ENCODE assay signal across 23 cellular contexts in the genomic region with DNA sequence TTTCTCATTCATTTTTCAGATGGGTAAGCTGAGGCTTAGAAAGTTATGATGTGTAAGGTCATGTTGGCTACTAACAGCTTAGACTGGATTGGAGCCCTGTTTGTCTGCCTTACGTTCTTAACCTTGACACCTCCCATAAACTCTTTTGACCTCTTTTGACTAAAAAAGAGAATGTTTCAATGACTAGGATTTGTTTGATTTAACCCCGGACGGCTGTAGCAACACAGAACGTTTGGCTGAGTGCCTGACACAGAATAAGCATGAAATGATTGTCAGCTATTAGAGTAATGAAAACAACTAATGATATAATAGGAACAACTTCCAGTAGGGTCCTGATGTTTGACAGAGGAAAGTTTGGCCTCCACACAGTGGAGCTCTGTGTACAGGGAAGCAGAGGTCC.
DNase-seq lines count a peak whose midpoint lies in the region; FAIRE-seq and TF ChIP-seq lines count a peak whose summit lies in the region.
"Had no signal": no experiment of that assay in that cellular context is flagged by ENCODE, and none has a peak within 500 bp of the region (broad histone marks: within the 10 kb centered on the region; RNA-seq: fewer than 3 reads in every experiment).

No MANE protein-coding gene starts in this region.

- CTCF ChIA-PET in endothelial cell of umbilical vein (lab: Charles Lee) (interaction anchor here (1.6 to 9.7 kb wide), 4 partner anchors 10 to 21 kb away, joined by 4 to 190 read pairs (median 10); no protein-coding TSS in a partner anchor), Calu3 (lab: Charles Lee) (interaction anchor here (0.6 to 0.7 kb wide), 2 partner anchors 15 to 1645 kb away, joined by 3 to 4 read pairs; a partner anchor contains a TSS)

- H3K9me3 ChIP-seq in endothelial cell of umbilical vein (replicated peaks; ENCODE audit: control insufficient read depth, insufficient read depth, low read length) (no peaks in the 10 kb centered on the region), osteoblast (ENCODE audit: low read depth, low read length) (peaks cover 6% of the 10 kb centered on the region), uterus (no peaks in the 10 kb centered on the region)

- H3K36me3 ChIP-seq in endothelial cell of umbilical vein (ENCODE audit: control insufficient read depth in 2 of 2, extremely low read depth in 1 of 2, insufficient read depth in 2 of 2, low read length in 2 of 2), result no peaks in the 10 kb centered on the region
- no peaks in the 10 kb centered on the region for H3K36me3 ChIP-seq in osteoblast (ENCODE audit: insufficient read depth, low read length)
- no peaks in the 10 kb centered on the region for H3K36me3 ChIP-seq in uterus
- H3K36me3 ChIP-seq: BLaER1 had no signal

- no peak overlapping the region for H3K27ac ChIP-seq in endothelial cell of umbilical vein (ENCODE audit: insufficient read depth, low read depth, low read length)
- no peak overlapping the region for H3K27ac ChIP-seq in osteoblast (ENCODE audit: low read depth, low read length)
- H3K27ac ChIP-seq in uterus, result peak overlapping the region; percentile 58 to 79
- H3K27ac ChIP-seq: BLaER1, C4-2B had no signal

- TF ChIP-seq CTCF in endothelial cell of umbilical vein (IDR thresholded peaks at IDR 0.05; ENCODE audit: extremely low read depth in 1 of 2, insufficient read depth in 1 of 2, low read depth in 1 of 2, low read length in 2 of 2) (no peak), osteoblast (IDR thresholded peaks at IDR 0.05; ENCODE audit: extremely low read depth, low read depth, low read length) (no peak), uterus (IDR thresholded peaks at IDR 0.05) (no peak), Calu3 (IDR thresholded peaks at IDR 0.05; ENCODE audit: unreplicated experiment) (no peak)

- intact Hi-C loops in endothelial cell of umbilical vein (cut with micrococcal nuclease) (loop anchor here (5.0 to 10.0 kb wide), 2 partner anchors 84 to 1296 kb away; a partner anchor contains a TSS), uterus (cut with DNase I; ENCODE audit: low total_unique reads) (no loop called here), Calu3 (cut with micrococcal nuclease; ENCODE audit: unreplicated experiment) (no loop called here)

- no peak overlapping the region for H3K27ac Mint-ChIP-seq in Calu3 (ENCODE audit: unreplicated experiment)
- H3K27ac Mint-ChIP-seq: B cell; CD4-positive, CD25-positive, alpha-beta regulatory T cell; CD8-positive, alpha-beta T cell; GM23338 had no signal

- H3K4me3 Mint-ChIP-seq in Calu3 (ENCODE audit: low read depth, unreplicated experiment), result no peak overlapping the region
- H3K4me3 Mint-ChIP-seq: B cell; CD4-positive, CD25-positive, alpha-beta regulatory T cell; CD8-positive, alpha-beta T cell; GM23338; H9 had no signal

- H3K9me1 ChIP-seq in endothelial cell of umbilical vein (replicated peaks; ENCODE audit: control insufficient read depth, extremely low read depth, insufficient read depth, low read length), result no peaks in the 10 kb centered on the region

- peak; percentile 63 for FAIRE-seq in endothelial cell of umbilical vein (lab: Jason Lieb, UNC)
- FAIRE-seq: D721Med, GM12878, GM19239 had no signal

- H3K27me3 ChIP-seq in endothelial cell of umbilical vein (ENCODE audit: control insufficient read depth in 2 of 2, insufficient read depth in 2 of 2, low read length in 2 of 2) (no peaks in the 10 kb centered on the region), osteoblast (ENCODE audit: insufficient read depth, low read length) (no peaks in the 10 kb centered on the region), uterus (no peaks in the 10 kb centered on the region)
- H3K27me3 ChIP-seq: BLaER1 had no signal

- no peak overlapping the region for H2AFZ ChIP-seq in endothelial cell of umbilical vein (ENCODE audit: low read depth, low read length)
- no peak overlapping the region for H2AFZ ChIP-seq in osteoblast (ENCODE audit: low read length)
- H2AFZ ChIP-seq: GM23338 had no signal

- H3K4me2 ChIP-seq in endothelial cell of umbilical vein (ENCODE audit: insufficient read depth, low read length), result no peak overlapping the region
- no peak overlapping the region for H3K4me2 ChIP-seq in osteoblast (ENCODE audit: insufficient read depth, low read length)
- H3K4me2 ChIP-seq: BLaER1, GM23338 had no signal

- H3K9ac ChIP-seq in endothelial cell of umbilical vein (replicated peaks; ENCODE audit: extremely low read depth, insufficient read depth, low read length), result no peak overlapping the region
- H3K9ac ChIP-seq: BLaER1 had no signal

- no peaks in the 10 kb centered on the region for H3K27me3 Mint-ChIP-seq in Calu3 (ENCODE audit: unreplicated experiment)
- H3K27me3 Mint-ChIP-seq: CD4-positive, CD25-positive, alpha-beta regulatory T cell had no signal

- H3K9me3 Mint-ChIP-seq in Calu3 (ENCODE audit: low read depth, unreplicated experiment), result no peaks in the 10 kb centered on the region

- no peaks in the 10 kb centered on the region for H3K79me2 ChIP-seq in endothelial cell of umbilical vein (ENCODE audit: control insufficient read depth, insufficient read depth, low read length)
- no peaks in the 10 kb centered on the region for H3K79me2 ChIP-seq in osteoblast (ENCODE audit: insufficient read depth, low read length)

- H3K4me1 ChIP-seq in endothelial cell of umbilical vein (ENCODE audit: control insufficient read depth, extremely low read depth, insufficient read depth, low read length), result peaks cover 57% of the 10 kb centered on the region
- peaks cover 39% of the 10 kb centered on the region for H3K4me1 ChIP-seq in osteoblast (ENCODE audit: insufficient read depth, low read length)
- H3K4me1 ChIP-seq in uterus, result peaks cover 12 to 16% of the 10 kb centered on the region in 2 donors
- H3K4me1 ChIP-seq: BLaER1 had no signal

- H3K4me1 Mint-ChIP-seq in Calu3 (ENCODE audit: low read depth, unreplicated experiment), result no peaks in the 10 kb centered on the region
- H3K4me1 Mint-ChIP-seq: B cell; CD4-positive, CD25-positive, alpha-beta regulatory T cell had no signal

- H4K20me1 ChIP-seq in endothelial cell of umbilical vein (replicated peaks; ENCODE audit: control insufficient read depth, extremely low read depth, insufficient read depth, low read length) (no peaks in the 10 kb centered on the region), osteoblast (ENCODE audit: insufficient read depth, low read length) (no peaks in the 10 kb centered on the region)
- H4K20me1 ChIP-seq: BLaER1 had no signal

- H3K36me3 Mint-ChIP-seq in Calu3 (ENCODE audit: insufficient read depth, unreplicated experiment), result no peaks in the 10 kb centered on the region
- H3K36me3 Mint-ChIP-seq: CD4-positive, CD25-positive, alpha-beta regulatory T cell; CD8-positive, alpha-beta T cell had no signal

- POLR2A ChIA-PET in endothelial cell of umbilical vein (lab: Charles Lee), result no interaction called here

- H3K4me3 ChIP-seq in endothelial cell of umbilical vein (replicated peaks in 1 of 3; ENCODE audit: insufficient read depth in 1 of 3, low read depth in 1 of 3, low read length in 3 of 3), result no peak overlapping the region
- no peak overlapping the region for H3K4me3 ChIP-seq in osteoblast (ENCODE audit: insufficient read depth, low read length)
- H3K4me3 ChIP-seq in uterus, result no peak overlapping the region
- H3K4me3 ChIP-seq: BLaER1, GM12878, GM23338 had no signal

- peak; percentile 32 for DNase-seq in astrocyte of the hippocampus (ENCODE audit: low read depth, low spot score)
- peak; percentile 81 for DNase-seq in endothelial cell of umbilical vein (ENCODE audit: low read depth, low spot score)
- DNase-seq in osteoblast (ENCODE audit: insufficient read length, low spot score, missing footprints), result peak; percentile 36
- DNase-seq in uterus, result no peak
- no peak for DNase-seq in NCI-H82 treated with DMSO at 0.1 percent for 48 hours (lab: John Stamatoyannopoulos, UW; ENCODE audit: unreplicated experiment)
- no peak for DNase-seq in Calu3
- no peak for DNase-seq in NCI-H524 treated with DMSO at 0.1 percent for 48 hours (lab: John Stamatoyannopoulos, UW)
- DNase-seq in NCI-H2107 treated with DMSO at 0.1 percent for 48 hours (lab: John Stamatoyannopoulos, UW; ENCODE audit: unreplicated experiment), result no peak
- DNase-seq: Caco-2; CD4-positive, CD25-positive, alpha-beta regulatory T cell; CD8-positive, alpha-beta T cell; DMS 273 treated with DMSO at 0.1 percent for 48 hours; DMS79; EL; GDM1; H9 had no signal

- no TSS peak for BruUV-seq in endothelial cell of umbilical vein (replicated peaks; lab: Mats Ljungman, UMichigan)
- BruUV-seq in Calu3 (replicated peaks; lab: Mats Ljungman, UMichigan), result no TSS peak

- TF ChIP-seq POLR2A in endothelial cell of umbilical vein (IDR thresholded peaks at IDR 0.05; ENCODE audit: low read depth, low read length), result no peak
- TF ChIP-seq POLR2A in uterus (IDR thresholded peaks at IDR 0.05), result no peak

- dilution Hi-C loops in endothelial cell of umbilical vein (cut with MboI; ENCODE audit: extremely low pct_ligation_motif_present, low sequenced_read_pairs), result no loop called here

TF ChIP-seq in endothelial cell of umbilical vein, 7 proteins besides CTCF, POLR2A, EP300 and RAD21:
- TF ChIP-seq, protein P1, sequence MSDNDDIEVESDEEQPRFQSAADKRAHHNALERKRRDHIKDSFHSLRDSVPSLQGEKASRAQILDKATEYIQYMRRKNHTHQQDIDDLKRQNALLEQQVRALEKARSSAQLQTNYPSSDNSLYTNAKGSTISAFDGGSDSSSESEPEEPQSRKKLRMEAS (IDR thresholded peaks at IDR 0.05; ENCODE audit: insufficient read depth, insufficient read length), result no peak
- TF ChIP-seq MYC (IDR thresholded peaks at IDR 0.05; ENCODE audit: low read depth, low read length) (no peak), EZH2 (IDR thresholded peaks at IDR 0.05; ENCODE audit: borderline replicate concordance, low read depth, low read length, severe bottlenecking) (no peak), FOS (IDR thresholded peaks at IDR 0.05; ENCODE audit: borderline replicate concordance, insufficient read depth, low read length) (no peak), POLR2AphosphoS5 (IDR thresholded peaks at IDR 0.05; ENCODE audit: insufficient read depth, low read depth, low read length) (no peak), GATA2 (IDR thresholded peaks at IDR 0.05; ENCODE audit: insufficient read depth, insufficient read length, low read depth, low read length) (no peak), JUN (IDR thresholded peaks at IDR 0.05; ENCODE audit: borderline replicate concordance, insufficient read depth, insufficient read length, low read depth) (no peak)

Comparison
In these comparisons a context has a peak if more than half of its experiments do, and no peak if none do; other contexts are left out.
1. DNase-seq: peak in astrocyte of the hippocampus (single experiment), endothelial cell of umbilical vein (single experiment) and osteoblast (single experiment); none in uterus (0 of 2), NCI-H82 treated with DMSO at 0.1 percent for 48 hours (single experiment), Calu3 (single experiment), NCI-H524 treated with DMSO at 0.1 percent for 48 hours (single experiment) and NCI-H2107 treated with DMSO at 0.1 percent for 48 hours (single experiment).
2. H3K27ac ChIP-seq: peak in uterus (2 of 2); none in endothelial cell of umbilical vein (single experiment) and osteoblast (single experiment).